ENCODE assay signal across 11 cellular contexts in genomic region chr1:13469343-13469742, GRCh38. TPM values are rescaled to one million over a fixed set of nuclear protein-coding genes. Genes with fewer than 3 reads are reported as not detected.
DNase-seq lines count a peak whose midpoint lies in the region; ATAC-seq, FAIRE-seq and TF ChIP-seq lines count a peak whose summit lies in the region.
"Had no signal": no experiment of that assay in that cellular context is flagged by ENCODE, and none has a peak within 500 bp of the region (broad histone marks: within the 10 kb centered on the region; RNA-seq: fewer than 3 reads in every experiment).

No MANE protein-coding gene starts in this region.

- H2BK15ac ChIP-seq in H1 (ENCODE audit: low read length): no peak overlapping the region

- no peak overlapping the region for H4K5ac ChIP-seq in H1 (ENCODE audit: insufficient read length, low read depth, low read length)

- no peak overlapping the region for H3K4me2 ChIP-seq in H1 (ENCODE audit: insufficient read depth in 1 of 2, low read depth in 2 of 2, low read length in 2 of 2)

- H3K4me3 ChIP-seq in NB4 (ENCODE audit: low read depth, low read length) (no peak overlapping the region), H1 (ENCODE audit: extremely low read depth in 1 of 4, insufficient read depth in 2 of 4, low read depth in 3 of 4, low read length in 4 of 4) (no peak overlapping the region), gastrocnemius medialis (no peak overlapping the region)
- H3K4me3 ChIP-seq: BLaER1 treated with 17β-estradiol and CSF1 and Interleukin-3, amounts not matched to agents 10 nM and 100 nM had no signal

- TF ChIP-seq RAD21 in H1 (IDR thresholded peaks at IDR 0.05 in 1 of 2, conservative IDR thresholded peaks at IDR 0.05 in 1 of 2; ENCODE audit: low read depth in 2 of 2, low read length in 2 of 2): peak; percentile 34 to 45; a peak in 3 of 4 replicates

- intact Hi-C loops in gastrocnemius medialis (cut with DNase I; ENCODE audit: low total_unique reads): loop anchor here (1.0 to 2.0 kb wide), 3 partner anchors 43 to 102 kb away; no protein-coding TSS in a partner anchor

- H3K9me3 ChIP-seq in H1 (ENCODE audit: insufficient read depth in 2 of 2, low read depth in 1 of 2, low read length in 1 of 2): peaks cover 43 to 77% of the 10 kb centered on the region in 2 experiments
- no peaks in the 10 kb centered on the region for H3K9me3 ChIP-seq in gastrocnemius medialis

- H2AK5ac ChIP-seq in H1 (ENCODE audit: low read depth, low read length): no peak overlapping the region

- no peak overlapping the region for H2BK5ac ChIP-seq in H1 (ENCODE audit: low read depth, low read length)

- no peak overlapping the region for H3K23ac ChIP-seq in H1 (ENCODE audit: insufficient read length)

- H3K79me1 ChIP-seq in H1 (ENCODE audit: low read depth, low read length): no peaks in the 10 kb centered on the region

- H3K27me3 ChIP-seq in H1 (replicated peaks in 1 of 4; ENCODE audit: control insufficient read depth in 3 of 4, extremely low read depth in 1 of 4, insufficient read depth in 3 of 4, low read length in 3 of 4): no peaks in the 10 kb centered on the region
- H3K27me3 ChIP-seq in gastrocnemius medialis: no peaks in the 10 kb centered on the region
- H3K27me3 ChIP-seq: BLaER1 treated with 17β-estradiol and CSF1 and Interleukin-3, amounts not matched to agents 10 nM and 100 nM had no signal

- WGBS in H1 (ENCODE audit: extremely low coverage in 1 of 2, insufficient coverage in 1 of 2, insufficient read length in 1 of 2, insufficient replicate concordance in 2 of 2, low coverage in 1 of 2, low lambda C conversion rate in 2 of 2, missing lambda C conversion rate in 1 of 2), 2 experiments: 61% methylated on average over 5 of the region's 5 CpGs; no CpG with 5 or more reads in 1 of the 2 experiments

- no peaks in the 10 kb centered on the region for H4K20me1 ChIP-seq in H1 (replicated peaks in 1 of 2; ENCODE audit: control insufficient read depth in 1 of 2, insufficient read depth in 2 of 2, low read length in 2 of 2)
- H4K20me1 ChIP-seq: BLaER1 treated with 17β-estradiol and CSF1 and Interleukin-3, amounts not matched to agents 10 nM and 100 nM had no signal

- H3K36me3 ChIP-seq in H1 (ENCODE audit: control insufficient read depth in 2 of 4, insufficient read depth in 4 of 4, low read length in 3 of 4) (no peaks in the 10 kb centered on the region), gastrocnemius medialis (no peaks in the 10 kb centered on the region)
- H3K36me3 ChIP-seq: BLaER1 treated with 17β-estradiol and CSF1 and Interleukin-3, amounts not matched to agents 10 nM and 100 nM had no signal

- H3K4me1 ChIP-seq in H1 (replicated peaks in 1 of 4; ENCODE audit: control insufficient read depth in 3 of 4, insufficient read depth in 4 of 4, low read length in 3 of 4) (no peaks in the 10 kb centered on the region), gastrocnemius medialis (peaks cover 0 to 2% of the 10 kb centered on the region in 2 donors)

- ATAC-seq in gastrocnemius medialis: peak; percentile 82 to 88
- no peak for ATAC-seq in HG03460 (IDR thresholded peaks at IDR 0.05; ENCODE audit: unreplicated experiment)
- ATAC-seq in GM21723 (IDR thresholded peaks at IDR 0.05; ENCODE audit: unreplicated experiment): no peak

- H3K23me2 ChIP-seq in H1 (ENCODE audit: low read depth, low read length): no peaks in the 10 kb centered on the region

- H3K27ac ChIP-seq in H1 (ENCODE audit: low read depth, low read length) (no peak overlapping the region), gastrocnemius medialis (peak overlapping the region; percentile 2 to 70 (median 60))

- H2BK20ac ChIP-seq in H1 (ENCODE audit: low read length): no peak overlapping the region

- H3K18ac ChIP-seq in H1 (ENCODE audit: extremely low read depth, low read length): no peak overlapping the region

- in situ Hi-C loops in gastrocnemius medialis (cut with MboI; ENCODE audit: low sequenced_read_pairs in 4 of 4): loop anchor here in 2 of 4 donors (10.0 to 25.0 kb wide), 2 partner anchors 75 to 93 kb away; no protein-coding TSS in a partner anchor

- H3K9ac ChIP-seq in H1 (replicated peaks in 1 of 4; ENCODE audit: extremely low read depth in 1 of 4, low read depth in 3 of 4, low read length in 3 of 4): no peak overlapping the region
- H3K9ac ChIP-seq: BLaER1 treated with 17β-estradiol and CSF1 and Interleukin-3, amounts not matched to agents 10 nM and 100 nM had no signal

- no peak overlapping the region for H3K4ac ChIP-seq in H1 (replicated peaks; ENCODE audit: insufficient read length, low read depth, low read length)

- POLR2A ChIA-PET in H1 (lab: Charles Lee; ENCODE audit: partially characterized antibody): no interaction called here

- DNase-seq in NCI-H82 (lab: John Stamatoyannopoulos, UW): peak; percentile 63
- no peak for DNase-seq in NCI-H82 treated with DMSO at 0.1 percent for 48 hours (lab: John Stamatoyannopoulos, UW; ENCODE audit: unreplicated experiment)
- peak; percentile 19 for DNase-seq in NB4 (ENCODE audit: low read depth)
- no peak for DNase-seq in H1 (ENCODE audit: low read depth in 1 of 2, low spot score in 2 of 2)
- DNase-seq in gastrocnemius medialis: peak in 1 of 2 donors; percentile 66
- DNase-seq in islet precursor cell: no peak
- DNase-seq: MV-4-11 had no signal

- H2BK120ac ChIP-seq in H1 (replicated peaks; ENCODE audit: low read depth, low read length): no peak overlapping the region

- no peak overlapping the region for H3K56ac ChIP-seq in H1 (replicated peaks; ENCODE audit: insufficient read length, low read depth, low read length)

- CTCF ChIA-PET in H1 (lab: Charles Lee; ENCODE audit: partially characterized antibody): no interaction called here

- TF ChIP-seq EP300 in H1 (IDR thresholded peaks at IDR 0.05; ENCODE audit: borderline replicate concordance in 1 of 2, low read depth in 2 of 2, low read length in 2 of 2): no peak

- no peak overlapping the region for H4K91ac ChIP-seq in H1 (replicated peaks; ENCODE audit: insufficient read length, low read length)

- FAIRE-seq in H1 (lab: Jason Lieb, UNC): no peak

- no peak overlapping the region for H4K8ac ChIP-seq in H1 (ENCODE audit: extremely low read depth, insufficient read depth, low read length)

- H2BK12ac ChIP-seq in H1 (ENCODE audit: low read depth, low read length): no peak overlapping the region

- H3K79me2 ChIP-seq in H1 (ENCODE audit: control insufficient read depth in 1 of 2, insufficient read depth in 2 of 2, low read length in 2 of 2): no peaks in the 10 kb centered on the region

- no peak overlapping the region for H2AFZ ChIP-seq in H1 (ENCODE audit: low read length)

- H3K14ac ChIP-seq in H1 (ENCODE audit: insufficient read length): no peak overlapping the region

- TF ChIP-seq CTCF in NB4 (IDR thresholded peaks at IDR 0.05; ENCODE audit: low read depth, low read length): peak; percentile 17
- TF ChIP-seq CTCF in H1 (IDR thresholded peaks at IDR 0.05; ENCODE audit: control extremely low read depth in 1 of 3, insufficient read depth in 1 of 3, low read depth in 1 of 3, low read length in 3 of 3): peak in 2 of 3 experiments; percentile 16 to 29; a peak in 2 of 4 replicates
- peak; percentile 36 to 54 (median 43) for TF ChIP-seq CTCF in gastrocnemius medialis (IDR thresholded peaks at IDR 0.05 in 4 of 5, conservative IDR thresholded peaks at IDR 0.05 in 1 of 5)

- no peak for TF ChIP-seq POLR2A in NB4 (IDR thresholded peaks at IDR 0.05; ENCODE audit: extremely low read depth, insufficient read length)
- TF ChIP-seq POLR2A in H1 (IDR thresholded peaks at IDR 0.05; ENCODE audit: control extremely low read depth in 1 of 2, low read depth in 2 of 2, low read length in 2 of 2): no peak
- TF ChIP-seq POLR2A in gastrocnemius medialis (IDR thresholded peaks at IDR 0.05): no peak

TF ChIP-seq in H1, 55 proteins besides CTCF, POLR2A, EP300 and RAD21 (continues in another document):
- TF ChIP-seq CEBPB (IDR thresholded peaks at IDR 0.05; ENCODE audit: low read depth, low read length) (no peak), GABPA (IDR thresholded peaks at IDR 0.05; ENCODE audit: borderline replicate concordance, insufficient read depth, low read length) (no peak), CHD1 (IDR thresholded peaks at IDR 0.05; ENCODE audit: low read depth, low read length) (no peak), RFX5 (IDR thresholded peaks at IDR 0.05; ENCODE audit: borderline replicate concordance, low read depth, low read length) (no peak), BCL11A (IDR thresholded peaks at IDR 0.05; ENCODE audit: low read depth in 2 of 2, low read length in 2 of 2) (no peak), BRCA1 (IDR thresholded peaks at IDR 0.05; ENCODE audit: low read depth, low read length) (no peak), HDAC2 (IDR thresholded peaks at IDR 0.05; ENCODE audit: borderline replicate concordance in 1 of 2, low read depth in 2 of 2, low read length in 2 of 2) (no peak), KDM1A (IDR thresholded peaks at IDR 0.05; ENCODE audit: borderline replicate concordance, low read length) (no peak), SIN3A (conservative IDR thresholded peaks at IDR 0.05 in 1 of 2, IDR thresholded peaks at IDR 0.05 in 1 of 2; ENCODE audit: low read depth in 1 of 2, low read length in 2 of 2) (no peak), POLR2AphosphoS5 (IDR thresholded peaks at IDR 0.05; ENCODE audit: low read depth, low read length) (no peak), CHD2 (IDR thresholded peaks at IDR 0.05; ENCODE audit: low read length) (no peak), NRF1 (IDR thresholded peaks at IDR 0.05; ENCODE audit: low read depth, low read length) (no peak)

RNA-seq across cellular contexts. Expression of gene LRRC38, which starts 44.5 kb away (rescaled TPM):
- 0.38 and 0.63 TPM in 2 replicates for total RNA-seq in H1 (2021; fragmentation: NEBNext Ultra II Directional; extraction: Animal tissue kit (Norgen Biotek cat#: 25700))
- polyA plus RNA-seq in H1 (2011; rRNA removed): 0.17 and 0.19 TPM in 2 replicates
- polyA plus RNA-seq in H1 (2011; cell fraction: cytosol; rRNA removed): 0.26 TPM
- 0.14 TPM for polyA plus RNA-seq in H1 (2011; cell fraction: nucleus; rRNA removed)
- 0.35 to 0.39 TPM (median 0.39 TPM) in 3 of 4 replicates, not detected in the other for polyA plus RNA-seq in H1 (2012, experiment 1 of 2)
- polyA plus RNA-seq in H1 (2012, experiment 2 of 2): 0.75 TPM
- 0.30 TPM for polyA plus RNA-seq in H1 (2013, experiment 1 of 2)
- 0.29 TPM for polyA plus RNA-seq in H1 (2013, experiment 2 of 2)
- polyA minus RNA-seq in H1 (2011; rRNA and poly(A)+ RNA removed): 0.12 and 0.16 TPM in 2 replicates
- polyA minus RNA-seq in H1 (2011; cell fraction: cytosol; rRNA and poly(A)+ RNA removed): not detected
- 0.40 TPM for polyA minus RNA-seq in H1 (2011; cell fraction: nucleus; rRNA and poly(A)+ RNA removed)
- 1 to 10 TPM; 2.1 to 6.8 (median 5.7) TPM for total RNA-seq in gastrocnemius medialis
- total RNA-seq: myocyte had no signal

RNA-seq across cellular contexts. Expression of gene PRAMEF20, which starts 59.1 kb away (rescaled TPM):
- total RNA-seq in H1 (2021; fragmentation: NEBNext Ultra II Directional; extraction: Animal tissue kit (Norgen Biotek cat#: 25700)): not detected in 2 replicates
- polyA plus RNA-seq in H1 (2011; rRNA removed): not detected in 2 replicates
- polyA plus RNA-seq in H1 (2011; cell fraction: cytosol; rRNA removed): not detected
- not detected for polyA plus RNA-seq in H1 (2011; cell fraction: nucleus; rRNA removed)
- not detected in 4 replicates for polyA plus RNA-seq in H1 (2012, experiment 1 of 2)
- not detected for polyA plus RNA-seq in H1 (2012, experiment 2 of 2)
- polyA plus RNA-seq in H1 (2013, experiment 1 of 2): not detected
- polyA plus RNA-seq in H1 (2013, experiment 2 of 2): not detected
- not detected in 2 replicates for polyA minus RNA-seq in H1 (2011; rRNA and poly(A)+ RNA removed)
- polyA minus RNA-seq in H1 (2011; cell fraction: cytosol; rRNA and poly(A)+ RNA removed): not detected
- not detected for polyA minus RNA-seq in H1 (2011; cell fraction: nucleus; rRNA and poly(A)+ RNA removed)
- total RNA-seq in gastrocnemius medialis: not detected
- total RNA-seq: myocyte had no signal

Comparison
In these comparisons a context has a peak if more than half of its experiments do, and no peak if none do; other contexts are left out.
1. DNase-seq: peak in NCI-H82 (single experiment) and NB4 (single experiment); none in NCI-H82 treated with DMSO at 0.1 percent for 48 hours (single experiment), H1 (0 of 2) and islet precursor cell (single experiment).
2. ATAC-seq: peak in gastrocnemius medialis (2 of 2); none in HG03460 (single experiment) and GM21723 (single experiment).
3. Peak in every context shown above with its lines, with median percentiles within 50 percentile points of each other: CTCF ChIP-seq.